ENCODE assay signal across 10 cellular contexts in the genomic region with DNA sequence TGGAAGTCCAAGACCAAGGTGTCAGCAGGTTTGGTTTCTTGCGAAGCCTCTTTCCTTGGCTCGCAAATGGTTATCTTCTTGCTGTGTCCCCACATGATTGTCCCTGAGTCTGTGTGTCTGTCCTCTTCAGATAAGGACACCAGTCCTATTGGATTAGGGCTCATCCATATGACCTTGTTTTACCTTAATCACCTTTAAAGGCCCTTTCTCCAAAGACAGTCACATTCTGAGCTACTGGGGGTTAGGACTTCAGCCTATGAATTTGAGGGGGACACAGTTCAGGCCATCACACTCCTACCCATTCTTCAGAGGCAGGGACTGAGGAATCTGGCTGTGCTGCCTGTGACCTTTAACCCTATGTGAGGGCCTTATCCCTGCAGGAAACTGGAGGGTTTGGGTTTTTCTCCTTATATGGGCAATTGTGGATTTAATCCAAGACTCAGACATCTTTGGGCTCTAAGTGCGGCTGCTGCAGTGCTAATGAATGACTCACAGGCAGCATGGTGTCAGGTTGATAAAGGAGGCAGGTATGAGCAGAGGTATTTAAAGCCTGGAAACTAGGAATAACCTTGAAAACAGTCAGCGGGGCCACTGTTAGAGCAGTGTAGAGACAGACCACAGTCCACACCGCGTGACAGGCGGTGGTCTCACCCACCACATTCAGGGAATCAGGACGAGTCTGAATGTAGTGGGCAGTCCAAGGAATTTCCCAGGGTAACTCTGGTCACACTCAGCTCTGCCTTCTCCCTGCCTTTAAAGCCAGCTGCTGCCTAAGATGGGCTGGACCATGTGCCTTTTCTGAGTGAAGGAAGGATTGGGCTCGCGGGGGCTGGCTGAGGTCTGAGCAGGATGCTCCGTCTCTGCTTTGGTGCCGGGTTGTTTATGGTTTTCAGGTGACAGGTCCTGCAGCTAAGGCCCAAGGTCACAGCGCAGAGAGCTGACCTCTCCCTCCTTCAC. TPM values are rescaled to one million over a fixed set of nuclear protein-coding genes. Genes with fewer than 3 reads are reported as not detected.
DNase-seq lines count a peak whose midpoint lies in the region; ATAC-seq, FAIRE-seq and TF ChIP-seq lines count a peak whose summit lies in the region.
"Had no signal": no experiment of that assay in that cellular context is flagged by ENCODE, and none has a peak within 500 bp of the region (broad histone marks: within the 10 kb centered on the region; RNA-seq: fewer than 3 reads in every experiment).

No MANE protein-coding gene starts in this region.

- H3K79me2 ChIP-seq in GM12878 (ENCODE audit: control insufficient read depth, insufficient read depth, low read length): peaks cover 8% of the 10 kb centered on the region

- ATAC-seq in heart right ventricle (peak in 1 of 8 donors; percentile 1), Right ventricle myocardium superior (ENCODE audit: poor library complexity) (no peak), GM12878 (no peak), upper lobe of left lung (ENCODE audit: low FRiP score in 2 of 2) (no peak), GM21786 (IDR thresholded peaks at IDR 0.05; ENCODE audit: unreplicated experiment) (no peak), HG02852 (IDR thresholded peaks at IDR 0.05; ENCODE audit: unreplicated experiment) (no peak)

- H4K20me1 ChIP-seq in GM12878 (ENCODE audit: control insufficient read depth, insufficient read depth): no peaks in the 10 kb centered on the region

- H3K4me1 ChIP-seq in heart right ventricle (peaks cover 54 to 99% (median 96%) of the 10 kb centered on the region in 9 donors), GM12878 (ENCODE audit: control insufficient read depth, insufficient read depth, low read length) (peaks cover 66% of the 10 kb centered on the region), upper lobe of left lung (peaks cover 25 to 57% (median 47%) of the 10 kb centered on the region in 4 donors)

- DNase-seq in heart right ventricle (no peak), Right ventricle myocardium superior (no peak), GM12878 (ENCODE audit: low read depth, low spot score) (no peak), kidney tubule cell (ENCODE audit: low spot score) (peak; percentile 93), upper lobe of left lung (no peak), MG63 (no peak)
- DNase-seq: CD4-positive, alpha-beta memory T cell; KBM-7 had no signal

- TF ChIP-seq EP300 in GM12878 (IDR thresholded peaks at IDR 0.05; ENCODE audit: borderline replicate concordance in 1 of 2, control insufficient read depth in 1 of 2, low read depth in 2 of 2, low read length in 2 of 2) (no peak), upper lobe of left lung (IDR thresholded peaks at IDR 0.05) (no peak)

- peak overlapping the region; percentile 7; the same call in 1 of the 2 replicates for H3K9ac ChIP-seq in GM12878 (ENCODE audit: control insufficient read depth, insufficient read depth, low read length)

- in situ Hi-C loops in GM12878 (cut with MboI): no loop called here

- H3K4me3 ChIP-seq in heart right ventricle (no peak overlapping the region), GM12878 (no peak overlapping the region), upper lobe of left lung (no peak overlapping the region), MG63 (no peak overlapping the region)

- CTCF ChIA-PET in GM12878 (lab: Yijun Ruan, JAX): interaction anchor here (0.7 to 3.1 kb wide), 9 partner anchors 8 to 194 kb away, joined by 3 to 11 read pairs (median 7); no protein-coding TSS in a partner anchor

- intact Hi-C loops in heart right ventricle (cut with DNase I): loop anchor here in 2 of 10 donors (5.0 kb wide), 2 partner anchors 34 to 41 kb away; no protein-coding TSS in a partner anchor
- intact Hi-C loops in Right ventricle myocardium superior (cut with DNase I): no loop called here
- intact Hi-C loops in GM12878 (cut with micrococcal nuclease; ENCODE audit: unreplicated experiment): loop anchor here (2.0 kb wide), 1 partner anchor 35 kb away; no protein-coding TSS in a partner anchor

- TF ChIP-seq POLR2A in GM12878 (IDR thresholded peaks at IDR 0.05; ENCODE audit: low read depth, low read length) (no peak), upper lobe of left lung (IDR thresholded peaks at IDR 0.05) (no peak)

- no TSS peak for BruUV-seq in GM12878 (replicated peaks; lab: Mats Ljungman, UMichigan)

- SMC1A ChIA-PET in GM12878 (lab: Charles Lee; ENCODE audit: uncharacterized antibody, unreplicated experiment): interaction anchor here (1.7 to 15.7 kb wide), 7 partner anchors 8 to 45 kb away, joined by 4 to 237 read pairs (median 23); a partner anchor contains a TSS

- no peak for TF ChIP-seq RAD21 in GM12878 (IDR thresholded peaks at IDR 0.05; ENCODE audit: insufficient read depth, low read depth, low read length)

- H3K27ac ChIP-seq in heart right ventricle (peak overlapping the region; percentile 74 to 98 (median 87)), GM12878 (ENCODE audit: control insufficient read depth, insufficient read depth) (peak overlapping the region; percentile 97), upper lobe of left lung (peak overlapping the region in 3 of 4 donors; percentile 35 to 68 (median 41))

- TF ChIP-seq CTCF in heart right ventricle (IDR thresholded peaks at IDR 0.05): no peak
- TF ChIP-seq CTCF in GM12878 (IDR thresholded peaks at IDR 0.05 in 2 of 3, conservative IDR thresholded peaks at IDR 0.05 in 1 of 3; ENCODE audit: control insufficient read depth in 2 of 3, extremely low read depth in 1 of 3, insufficient read depth in 1 of 3, low read depth in 3 of 3, low read length in 3 of 3): no peak
- TF ChIP-seq CTCF in upper lobe of left lung (IDR thresholded peaks at IDR 0.05): no peak

- no peak overlapping the region for H3K4me2 ChIP-seq in GM12878 (ENCODE audit: control insufficient read depth, insufficient read depth)

- POLR2A ChIA-PET in GM12878 (lab: Charles Lee): interaction anchor here (0.6 to 7.6 kb wide), 7 partner anchors 9 to 45 kb away, joined by 3 to 74 read pairs (median 4); a partner anchor contains a TSS

- WGBS in heart right ventricle, 2 donors: 76% methylated on average over 13 of the region's 13 CpGs
- 86% methylated on average over 13 of the region's 13 CpGs for WGBS in GM12878 (ENCODE audit: insufficient coverage, insufficient replicate concordance, low lambda C conversion rate, missing lambda C conversion rate)
- WGBS in upper lobe of left lung, 2 donors: 89 to 90% methylated on average over 12 to 13 of the region's 13 CpGs

- H3K9me3 ChIP-seq in heart right ventricle (no peaks in the 10 kb centered on the region), GM12878 (replicated peaks; ENCODE audit: control insufficient read depth, insufficient read depth, low read length) (no peaks in the 10 kb centered on the region), upper lobe of left lung (no peaks in the 10 kb centered on the region), MG63 (no peaks in the 10 kb centered on the region)

- RAD21 ChIA-PET in GM12878 (lab: Charles Lee; ENCODE audit: unreplicated experiment): interaction anchor here (0.6 to 6.6 kb wide), 10 partner anchors 9 to 1134 kb away, joined by 3 to 47 read pairs (median 6); a partner anchor contains a TSS

- no peak for FAIRE-seq in GM12878 (lab: Jason Lieb, UNC)

- H3K36me3 ChIP-seq in heart right ventricle: peaks cover 0 to 96% (median 33%) of the 10 kb centered on the region in 9 donors
- peaks cover 9 to 37% of the 10 kb centered on the region in 2 experiments for H3K36me3 ChIP-seq in GM12878 (ENCODE audit: control insufficient read depth in 2 of 2, insufficient read depth in 2 of 2, low read length in 1 of 2)
- peaks cover 0 to 61% (median 44%) of the 10 kb centered on the region in 4 donors for H3K36me3 ChIP-seq in upper lobe of left lung
- peaks cover 13% of the 10 kb centered on the region for H3K36me3 ChIP-seq in MG63

- no peak overlapping the region for H2AFZ ChIP-seq in GM12878 (ENCODE audit: control insufficient read depth, low read depth, low read length)

- H3K27me3 ChIP-seq in heart right ventricle: no peaks in the 10 kb centered on the region
- H3K27me3 ChIP-seq in GM12878 (replicated peaks in 1 of 2; ENCODE audit: control insufficient read depth in 2 of 2, insufficient read depth in 2 of 2, low read length in 1 of 2): no peaks in the 10 kb centered on the region
- H3K27me3 ChIP-seq in upper lobe of left lung: no peaks in the 10 kb centered on the region
- no peaks in the 10 kb centered on the region for H3K27me3 ChIP-seq in MG63

RNA-seq across cellular contexts. Expression of a gene that starts 10.3 kb away (rescaled TPM):
- 100 to 1,000 TPM in 8 of 10 donors, 10 to 100 TPM in 2; 81.9 to 163 (median 127) TPM for total RNA-seq in heart right ventricle
- 100 to 1,000 TPM in 1 of 2 donors, 10 to 100 TPM in 1; 16.4 to 147 TPM for polyA plus RNA-seq in heart right ventricle
- 128 TPM for total RNA-seq in Right ventricle myocardium superior
- total RNA-seq in GM12878 (2013; cell fraction: nucleolus; rRNA removed): 156 and 161 TPM in 2 replicates
- total RNA-seq in GM12878 (2014; rRNA removed): 10.3 and 10.4 TPM in 2 replicates
- total RNA-seq in GM12878 (2014; rRNA removed; fragmentation: Illumina TruSeq; extraction: Trizol): 7.0 and 8.0 TPM in 2 replicates
- total RNA-seq in GM12878 (2021): 26.6 and 30.9 TPM in 2 replicates
- 12.0 TPM for polyA plus RNA-seq in GM12878 (2011; ENCODE audit: low read depth)
- polyA plus RNA-seq in GM12878 (2011; rRNA removed): 12.8 and 21.7 TPM in 2 replicates
- 17.4 and 21.0 TPM in 2 replicates for polyA plus RNA-seq in GM12878 (2011; cell fraction: cytosol; rRNA removed)
- 204 and 236 TPM in 2 replicates for polyA plus RNA-seq in GM12878 (2011; cell fraction: nucleus; rRNA removed)
- polyA plus RNA-seq in GM12878 (2012): 27.0 and 35.5 TPM in 2 replicates
- polyA plus RNA-seq in GM12878 (2014; fragmentation: Illumina TruSeq; extraction: Trizol): 8.3 and 17.1 TPM in 2 replicates
- polyA plus RNA-seq in GM12878 (2014; fragmentation: Nextera tagmentation; extraction: Ambion mirVana): 1 to 10 TPM in 1 of 2 experiments, under 1 TPM in 1; 0.79 to 1.0 TPM
- 24.4 and 26.4 TPM in 2 replicates for polyA plus RNA-seq in GM12878 (2014; rRNA removed)
- polyA plus RNA-seq in GM12878 (2016; fragmentation: Nextera tagmentation; extraction: Ambion mirVana): 10 to 100 TPM; 22.6 to 24.8 TPM
- polyA minus RNA-seq in GM12878 (2011; rRNA and poly(A)+ RNA removed): 24.0 and 34.6 TPM in 2 replicates
- 12.4 and 20.2 TPM in 2 replicates for polyA minus RNA-seq in GM12878 (2011; cell fraction: cytosol; rRNA and poly(A)+ RNA removed)
- 41.8 and 67.3 TPM in 2 replicates for polyA minus RNA-seq in GM12878 (2011; cell fraction: nucleus; rRNA and poly(A)+ RNA removed)
- 100 to 1,000 TPM in 1 of 6 donors, 10 to 100 TPM in 5; 36.6 to 193 (median 52.2) TPM for total RNA-seq in upper lobe of left lung
- total RNA-seq in MG63 (2014; rRNA removed; shearing (Covaris generic); ENCODE audit: low replicate concordance): 3.9 and 5.4 TPM in 2 replicates

RNA-seq across cellular contexts. Expression of a gene that starts 46.0 kb away (rescaled TPM):
- total RNA-seq in heart right ventricle (10 to 100 TPM; 11.9 to 20.8 (median 14.4) TPM), Right ventricle myocardium superior (16.3 TPM), GM12878 (2014; rRNA removed) (32.8 and 39.6 TPM in 2 replicates), GM12878 (2014; rRNA removed; fragmentation: Illumina TruSeq; extraction: Trizol) (16.3 and 18.9 TPM in 2 replicates), GM12878 (2021) (29.2 and 31.4 TPM in 2 replicates), upper lobe of left lung (10 to 100 TPM; 11.5 to 25.2 (median 17.6) TPM)
- polyA plus RNA-seq in heart right ventricle (1 to 10 TPM; 8.0 to 9.9 TPM), GM12878 (2011; rRNA removed) (15.2 and 19.9 TPM in 2 replicates), GM12878 (2014; fragmentation: Illumina TruSeq; extraction: Trizol) (5.3 and 13.7 TPM in 2 replicates), GM12878 (2014; fragmentation: Nextera tagmentation; extraction: Ambion mirVana) (1 to 10 TPM; 2.3 to 6.4 TPM), GM12878 (2014; rRNA removed) (27.3 and 29.8 TPM in 2 replicates), GM12878 (2016; fragmentation: Nextera tagmentation; extraction: Ambion mirVana) (10 to 100 TPM; 37.4 to 39.9 TPM)
- 37.9 and 38.4 TPM in 2 replicates for total RNA-seq in GM12878 (2013; cell fraction: nucleolus; rRNA removed)
- 24.5 TPM for polyA plus RNA-seq in GM12878 (2011; ENCODE audit: low read depth)
- polyA plus RNA-seq in GM12878 (2011; cell fraction: cytosol; rRNA removed): 29.9 and 37.4 TPM in 2 replicates
- 20.2 and 21.3 TPM in 2 replicates for polyA plus RNA-seq in GM12878 (2011; cell fraction: nucleus; rRNA removed)
- polyA plus RNA-seq in GM12878 (2012): 16.1 and 17.4 TPM in 2 replicates
- polyA minus RNA-seq in GM12878 (2011; rRNA and poly(A)+ RNA removed): 13.3 and 30.4 TPM in 2 replicates
- polyA minus RNA-seq in GM12878 (2011; cell fraction: cytosol; rRNA and poly(A)+ RNA removed): 9.5 and 9.9 TPM in 2 replicates
- 10.6 and 25.4 TPM in 2 replicates for polyA minus RNA-seq in GM12878 (2011; cell fraction: nucleus; rRNA and poly(A)+ RNA removed)
- 34.4 and 38.6 TPM in 2 replicates for total RNA-seq in MG63 (2014; rRNA removed; shearing (Covaris generic); ENCODE audit: low replicate concordance)

RNA-seq across cellular contexts. Expression of a gene that starts 46.3 kb away (rescaled TPM):
- total RNA-seq in heart right ventricle (10 to 100 TPM; 33.3 to 46.5 (median 37.5) TPM), Right ventricle myocardium superior (33.6 TPM), GM12878 (2014; rRNA removed) (44.3 and 58.9 TPM in 2 replicates), GM12878 (2014; rRNA removed; fragmentation: Illumina TruSeq; extraction: Trizol) (24.7 and 28.8 TPM in 2 replicates), GM12878 (2021) (94.6 and 115 TPM in 2 replicates), upper lobe of left lung (10 to 100 TPM; 43.3 to 81.5 (median 58.9) TPM)
- polyA plus RNA-seq in heart right ventricle (10 to 100 TPM; 16.5 to 52.7 TPM), GM12878 (2011; rRNA removed) (37.5 and 73.2 TPM in 2 replicates), GM12878 (2014; fragmentation: Illumina TruSeq; extraction: Trizol) (6.2 and 27.9 TPM in 2 replicates), GM12878 (2014; fragmentation: Nextera tagmentation; extraction: Ambion mirVana) (1 to 10 TPM; 1.9 to 8.6 TPM), GM12878 (2014; rRNA removed) (53.7 and 67.0 TPM in 2 replicates), GM12878 (2016; fragmentation: Nextera tagmentation; extraction: Ambion mirVana) (10 to 100 TPM; 69.7 to 71.9 TPM)
- 71.0 and 82.8 TPM in 2 replicates for total RNA-seq in GM12878 (2013; cell fraction: nucleolus; rRNA removed)
- 14.3 TPM for polyA plus RNA-seq in GM12878 (2011; ENCODE audit: low read depth)
- polyA plus RNA-seq in GM12878 (2011; cell fraction: cytosol; rRNA removed): 85.9 and 87.1 TPM in 2 replicates
- 94.1 and 163 TPM in 2 replicates for polyA plus RNA-seq in GM12878 (2011; cell fraction: nucleus; rRNA removed)
- 43.7 and 47.2 TPM in 2 replicates for polyA plus RNA-seq in GM12878 (2012)
- 43.9 and 84.0 TPM in 2 replicates for polyA minus RNA-seq in GM12878 (2011; rRNA and poly(A)+ RNA removed)
- polyA minus RNA-seq in GM12878 (2011; cell fraction: cytosol; rRNA and poly(A)+ RNA removed): 28.2 and 42.1 TPM in 2 replicates
- polyA minus RNA-seq in GM12878 (2011; cell fraction: nucleus; rRNA and poly(A)+ RNA removed): 34.2 and 48.4 TPM in 2 replicates
- 80.5 and 82.0 TPM in 2 replicates for total RNA-seq in MG63 (2014; rRNA removed; shearing (Covaris generic); ENCODE audit: low replicate concordance)

Comparison
In these comparisons a context has a peak if more than half of its experiments do, and no peak if none do; other contexts are left out.
1. H3K27ac ChIP-seq: peak in every context shown above with its lines; median percentile 97 in GM12878; 87 in heart right ventricle; 41 in upper lobe of left lung.